17 cellular contexts compared by ENCODE assay signal in the genomic region with DNA sequence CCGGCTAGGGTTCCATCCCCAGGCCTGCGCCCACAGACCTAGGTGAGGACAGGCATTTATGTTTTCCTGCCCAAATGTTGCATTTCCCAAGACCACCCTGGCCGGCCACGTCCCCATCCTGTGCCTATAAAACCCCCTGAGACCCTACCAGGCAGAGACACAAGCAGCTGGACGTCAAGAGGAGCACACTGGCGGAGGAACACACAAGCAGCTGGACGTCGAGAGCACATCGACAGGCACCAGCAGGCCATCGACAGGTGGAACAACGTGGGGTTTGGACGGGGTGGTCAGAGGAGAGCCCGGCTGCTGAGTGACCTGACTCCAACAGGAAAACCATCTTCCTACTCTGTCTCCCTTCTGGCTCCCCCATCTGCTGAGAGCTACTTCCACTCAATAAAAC. TPM values are rescaled to one million over a fixed set of nuclear protein-coding genes. Genes with fewer than 3 reads are reported as not detected.
A peak's percentile ranks its signal among the peaks of the same experiment; 100 is the strongest.
DNase-seq lines count a peak whose midpoint lies in the region; ATAC-seq and TF ChIP-seq lines count a peak whose summit lies in the region.
"Had no signal": no experiment of that assay in that cellular context is flagged by ENCODE, and none has a peak within 500 bp of the region (broad histone marks: within the 10 kb centered on the region; RNA-seq: fewer than 3 reads in every experiment).

No MANE protein-coding gene starts in this region.

- no peaks in the 10 kb centered on the region for H3K27me3 ChIP-seq in CD8-positive, alpha-beta memory T cell (ENCODE audit: insufficient read depth, low read length, poor library complexity, severe bottlenecking)
- H3K27me3 ChIP-seq in right lobe of liver = no peaks in the 10 kb centered on the region

- peaks cover 53% of the 10 kb centered on the region for H3K4me1 ChIP-seq in CD8-positive, alpha-beta memory T cell (ENCODE audit: insufficient read depth, low read length)
- H3K4me1 ChIP-seq in right lobe of liver = no peaks in the 10 kb centered on the region

- WGBS in right lobe of liver (ENCODE audit: insufficient coverage, low coverage, low lambda C conversion rate, missing lambda C conversion rate) = 91% methylated on average over 4 of the region's 13 CpGs

- H3K27ac ChIP-seq in CD8-positive, alpha-beta memory T cell (ENCODE audit: low read depth, low read length) = no peak overlapping the region
- H3K27ac ChIP-seq in right lobe of liver = no peak overlapping the region
- H3K27ac ChIP-seq: KMS-11 had no signal

- peak overlapping the region; percentile 48 for H3K4me3 ChIP-seq in CD8-positive, alpha-beta memory T cell (ENCODE audit: low read length)
- no peak overlapping the region for H3K4me3 ChIP-seq in right lobe of liver
- H3K4me3 ChIP-seq: MG63 had no signal

- DNase-seq in activated T-cell treated with anti-CD3 and anti-CD28 coated beads, Interleukin-2, amount 50 U/mL, for 4 hours = no peak
- no peak for DNase-seq in activated T-cell treated with anti-CD3 and anti-CD28 coated beads, Interleukin-2, amount 50 U/mL, for 1 hour
- DNase-seq in CD8-positive, alpha-beta memory T cell = no peak
- DNase-seq in activated naive CD8-positive, alpha-beta T cell treated with anti-CD3 and anti-CD28 coated beads, Interleukin-2, amount 50 U/mL, for 24 hours = no peak
- no peak for DNase-seq in naive thymus-derived CD8-positive, alpha-beta T cell
- no peak for DNase-seq in stimulated activated CD4-positive, alpha-beta T cell treated with anti-CD3 and anti-CD28 coated beads, Interleukin-4, amount 100 ng/mL, for 4 hours
- no peak for DNase-seq in right lobe of liver
- DNase-seq: DMS153, EL, MG63, NCI-H1092 treated with DMSO at 0.1 percent for 48 hours, NCI-H187, NCI-H446 treated with DMSO at 0.1 percent for 48 hours, NCI-H748 treated with DMSO at 0.1 percent for 48 hours, PC-3 had no signal

- H3K36me3 Mint-ChIP-seq in activated T-cell treated with anti-CD3 and anti-CD28 coated beads, Interleukin-2, amount 50 U/mL, for 4 hours (ENCODE audit: insufficient read depth) = no peaks in the 10 kb centered on the region
- H3K36me3 Mint-ChIP-seq in CD8-positive, alpha-beta memory T cell = no peaks in the 10 kb centered on the region
- H3K36me3 Mint-ChIP-seq in activated naive CD8-positive, alpha-beta T cell treated with anti-CD3 and anti-CD28 coated beads, Interleukin-2, amount 50 U/mL, for 24 hours (ENCODE audit: low read depth) = no peaks in the 10 kb centered on the region
- H3K36me3 Mint-ChIP-seq in naive thymus-derived CD8-positive, alpha-beta T cell = no peaks in the 10 kb centered on the region

- no peaks in the 10 kb centered on the region for H3K9me3 Mint-ChIP-seq in activated T-cell treated with anti-CD3 and anti-CD28 coated beads, Interleukin-2, amount 50 U/mL, for 4 hours
- no peaks in the 10 kb centered on the region for H3K9me3 Mint-ChIP-seq in CD8-positive, alpha-beta memory T cell
- no peaks in the 10 kb centered on the region for H3K9me3 Mint-ChIP-seq in activated naive CD8-positive, alpha-beta T cell treated with anti-CD3 and anti-CD28 coated beads, Interleukin-2, amount 50 U/mL, for 24 hours
- no peaks in the 10 kb centered on the region for H3K9me3 Mint-ChIP-seq in naive thymus-derived CD8-positive, alpha-beta T cell

- TF ChIP-seq CTCF in right lobe of liver (IDR thresholded peaks at IDR 0.05) = no peak

- TF ChIP-seq POLR2A in right lobe of liver (IDR thresholded peaks at IDR 0.05) = no peak

- H3K27me3 Mint-ChIP-seq in activated T-cell treated with anti-CD3 and anti-CD28 coated beads, Interleukin-2, amount 50 U/mL, for 4 hours (ENCODE audit: low read depth) = no peaks in the 10 kb centered on the region
- peaks cover 0 to 5% of the 10 kb centered on the region in 2 donors for H3K27me3 Mint-ChIP-seq in CD8-positive, alpha-beta memory T cell
- H3K27me3 Mint-ChIP-seq in activated naive CD8-positive, alpha-beta T cell treated with anti-CD3 and anti-CD28 coated beads, Interleukin-2, amount 50 U/mL, for 24 hours = no peaks in the 10 kb centered on the region
- H3K27me3 Mint-ChIP-seq in naive thymus-derived CD8-positive, alpha-beta T cell = no peaks in the 10 kb centered on the region

- ATAC-seq in activated T-cell treated with anti-CD3 and anti-CD28 coated beads, Interleukin-2, amount 50 U/mL, for 4 hours = no peak
- no peak for ATAC-seq in activated naive CD8-positive, alpha-beta T cell treated with anti-CD3 and anti-CD28 coated beads, Interleukin-2, amount 50 U/mL, for 24 hours
- no peak for ATAC-seq in naive thymus-derived CD8-positive, alpha-beta T cell
- ATAC-seq in right lobe of liver = no peak

- H3K4me3 Mint-ChIP-seq in activated T-cell treated with anti-CD3 and anti-CD28 coated beads, Interleukin-2, amount 50 U/mL, for 4 hours = peak overlapping the region; percentile 61
- peak overlapping the region; percentile 9 to 77 (median 51) for H3K4me3 Mint-ChIP-seq in CD8-positive, alpha-beta memory T cell
- H3K4me3 Mint-ChIP-seq in activated naive CD8-positive, alpha-beta T cell treated with anti-CD3 and anti-CD28 coated beads, Interleukin-2, amount 50 U/mL, for 24 hours = no peak overlapping the region
- peak overlapping the region; percentile 68 to 91 (median 78) for H3K4me3 Mint-ChIP-seq in naive thymus-derived CD8-positive, alpha-beta T cell
- H3K4me3 Mint-ChIP-seq: B cell had no signal

- no peaks in the 10 kb centered on the region for H3K36me3 ChIP-seq in CD8-positive, alpha-beta memory T cell (ENCODE audit: insufficient read depth, low read length)
- no peaks in the 10 kb centered on the region for H3K36me3 ChIP-seq in right lobe of liver
- H3K36me3 ChIP-seq: MG63 had no signal

- POLR2A ChIA-PET in CD8-positive, alpha-beta memory T cell (lab: Charles Lee) = interaction anchor here (3.4 kb wide), 1 partner anchor 20 kb away, joined by 32 read pairs; the partner anchor contains the start of gene LDHB
- POLR2A ChIA-PET in naive thymus-derived CD8-positive, alpha-beta T cell (lab: Charles Lee) = interaction anchor here (0.7 to 8.8 kb wide), 18 partner anchors 9 to 175 kb away, joined by 3 to 174 read pairs (median 9); partner anchors contain the start of genes GOLT1B, LDHB and RECQL

- H3K4me1 Mint-ChIP-seq in activated T-cell treated with anti-CD3 and anti-CD28 coated beads, Interleukin-2, amount 50 U/mL, for 4 hours (ENCODE audit: low read depth) = peaks cover 53% of the 10 kb centered on the region
- peaks cover 29 to 48% (median 46%) of the 10 kb centered on the region in 3 donors for H3K4me1 Mint-ChIP-seq in CD8-positive, alpha-beta memory T cell
- H3K4me1 Mint-ChIP-seq in activated naive CD8-positive, alpha-beta T cell treated with anti-CD3 and anti-CD28 coated beads, Interleukin-2, amount 50 U/mL, for 24 hours = peaks cover 47% of the 10 kb centered on the region
- H3K4me1 Mint-ChIP-seq in naive thymus-derived CD8-positive, alpha-beta T cell = peaks cover 34 to 57% (median 51%) of the 10 kb centered on the region in 4 donors
- H3K4me1 Mint-ChIP-seq: B cell had no signal

- H3K27ac Mint-ChIP-seq in CD8-positive, alpha-beta memory T cell = peak overlapping the region in 7 of 8 donors; percentile 19 to 87 (median 47)
- H3K27ac Mint-ChIP-seq in activated naive CD8-positive, alpha-beta T cell treated with anti-CD3 and anti-CD28 coated beads, Interleukin-2, amount 50 U/mL, for 24 hours = peak overlapping the region; percentile 76
- peak overlapping the region; percentile 9 to 98 (median 88) for H3K27ac Mint-ChIP-seq in naive thymus-derived CD8-positive, alpha-beta T cell
- H3K27ac Mint-ChIP-seq: B cell had no signal

- intact Hi-C loops in right lobe of liver (cut with DNase I) = loop anchor here in 1 of 2 donors (10.0 kb wide), 1 partner anchor 62 kb away; no protein-coding TSS in a partner anchor

- CTCF ChIA-PET in CD8-positive, alpha-beta memory T cell (lab: Charles Lee) = interaction anchor here (1.0 to 7.2 kb wide), 5 partner anchors 11 to 68 kb away, joined by 3 to 45 read pairs (median 5); partner anchors contain the start of gene LDHB

- H3K9me3 ChIP-seq in CD8-positive, alpha-beta memory T cell (ENCODE audit: low read length) = no peaks in the 10 kb centered on the region
- no peaks in the 10 kb centered on the region for H3K9me3 ChIP-seq in right lobe of liver
- H3K9me3 ChIP-seq: MG63 had no signal

RNA-seq across cellular contexts. Expression of gene LDHB, which starts 19.6 kb away (rescaled TPM):
- 1,000 to 10,000 TPM; 1,514 to 1,661 (median 1,615) TPM for total RNA-seq in activated T-cell treated with anti-CD3 and anti-CD28 coated beads, Interleukin-2, amount 50 U/mL, for 4 hours
- 1,000 to 10,000 TPM; 1,700 to 1,721 TPM for total RNA-seq in CD8-positive, alpha-beta memory T cell
- polyA plus RNA-seq in CD8-positive, alpha-beta memory T cell = 1,224 TPM
- total RNA-seq in naive thymus-derived CD8-positive, alpha-beta T cell = 1,000 to 10,000 TPM; 1,266 to 1,370 TPM
- 1,000 to 10,000 TPM; 1,691 to 2,368 (median 2,237) TPM for polyA plus RNA-seq in naive thymus-derived CD8-positive, alpha-beta T cell
- 10 to 100 TPM; 12.4 to 28.1 (median 17.8) TPM for total RNA-seq in right lobe of liver

Comparison
In these comparisons a context has a peak if more than half of its experiments do, and no peak if none do; other contexts are left out.
1. RNA of gene LDHB, which starts 19.6 kb away (total RNA-seq): 1,700 to 1,721 TPM in CD8-positive, alpha-beta memory T cell, 1,514 to 1,661 TPM in activated T-cell treated with anti-CD3 and anti-CD28 coated beads, Interleukin-2, amount 50 U/mL, for 4 hours and 1,266 to 1,370 TPM in naive thymus-derived CD8-positive, alpha-beta T cell; 12.4 to 28.1 TPM in right lobe of liver; every median in the first group is over 10 times any median in the second.
2. Peak in every context shown above with its lines, with median percentiles within 50 percentile points of each other: H3K27ac Mint-ChIP-seq.